ENCODE assay signal across 8 cellular contexts in genomic region chr16:4115209-4115940, GRCh38. TPM values are rescaled to one million over a fixed set of nuclear protein-coding genes. Genes with fewer than 3 reads are reported as not detected.
DNase-seq lines count a peak whose midpoint lies in the region; ATAC-seq lines count a peak whose summit lies in the region.

No MANE protein-coding gene starts in this region.

- POLR2A ChIA-PET in CD8-positive, alpha-beta memory T cell (lab: Charles Lee): interaction anchor here (1.1 to 2.2 kb wide), 3 partner anchors 29 to 235 kb away, joined by 3 to 8 read pairs (median 4); partner anchors contain the start of gene CREBBP
- POLR2A ChIA-PET in activated CD4-positive, alpha-beta T cell treated with anti-CD3 and anti-CD28 coated beads, Interleukin-2, amount 10 ng/mL, durations not matched to agents 7 days and 5 days (lab: Charles Lee): no interaction called here

- peaks cover 0 to 1% (median 0%) of the 10 kb centered on the region in 3 donors for H3K36me3 Mint-ChIP-seq in CD8-positive, alpha-beta memory T cell
- H3K36me3 Mint-ChIP-seq in activated CD4-positive, alpha-beta T cell treated with anti-CD3 and anti-CD28 coated beads, Interleukin-2, amount 10 ng/mL, durations not matched to agents 7 days and 5 days (ENCODE audit: low read depth): peaks cover 11% of the 10 kb centered on the region

- H3K4me1 ChIP-seq in CD8-positive, alpha-beta memory T cell (ENCODE audit: insufficient read depth, low read length): peaks cover 36% of the 10 kb centered on the region
- H3K4me1 ChIP-seq in ectodermal cell (ENCODE audit: control insufficient read depth, insufficient read depth, low read length): no peaks in the 10 kb centered on the region

- peaks cover 0 to 4% of the 10 kb centered on the region in 2 donors for H3K27me3 Mint-ChIP-seq in CD8-positive, alpha-beta memory T cell
- peaks cover 15% of the 10 kb centered on the region for H3K27me3 Mint-ChIP-seq in activated CD4-positive, alpha-beta T cell treated with anti-CD3 and anti-CD28 coated beads, Interleukin-2, amount 10 ng/mL, durations not matched to agents 7 days and 5 days

- H3K9me3 ChIP-seq in CD8-positive, alpha-beta memory T cell (ENCODE audit: low read length): no peaks in the 10 kb centered on the region
- no peaks in the 10 kb centered on the region for H3K9me3 ChIP-seq in ectodermal cell (ENCODE audit: control insufficient read depth, low read length)

- 9 to 10% methylated on average over 73 of the region's 73 CpGs for WGBS in ectodermal cell, 2 experiments

- ATAC-seq in GM21423 (IDR thresholded peaks at IDR 0.05; ENCODE audit: unreplicated experiment) (peak; percentile 35), GM18858 (IDR thresholded peaks at IDR 0.05; ENCODE audit: unreplicated experiment) (no peak)

- no peaks in the 10 kb centered on the region for H3K27me3 ChIP-seq in CD8-positive, alpha-beta memory T cell (ENCODE audit: insufficient read depth, low read length, poor library complexity, severe bottlenecking)
- H3K27me3 ChIP-seq in ectodermal cell (ENCODE audit: control insufficient read depth, insufficient read depth, low read length, poor library complexity, severe bottlenecking): peaks cover 39% of the 10 kb centered on the region

- no peaks in the 10 kb centered on the region for H3K36me3 ChIP-seq in CD8-positive, alpha-beta memory T cell (ENCODE audit: insufficient read depth, low read length)
- no peaks in the 10 kb centered on the region for H3K36me3 ChIP-seq in ectodermal cell (ENCODE audit: control insufficient read depth, insufficient read depth, low read length)

- H3K4me1 Mint-ChIP-seq in CD8-positive, alpha-beta memory T cell: peaks cover 40 to 54% (median 52%) of the 10 kb centered on the region in 3 donors
- peaks cover 50% of the 10 kb centered on the region for H3K4me1 Mint-ChIP-seq in activated CD4-positive, alpha-beta T cell treated with anti-CD3 and anti-CD28 coated beads, Interleukin-2, amount 10 ng/mL, durations not matched to agents 7 days and 5 days

- H3K4me3 Mint-ChIP-seq in CD8-positive, alpha-beta memory T cell: peak overlapping the region; percentile 69 to 93 (median 83)
- H3K4me3 Mint-ChIP-seq in activated CD4-positive, alpha-beta T cell treated with anti-CD3 and anti-CD28 coated beads, Interleukin-2, amount 10 ng/mL, durations not matched to agents 7 days and 5 days: peak overlapping the region; percentile 71

- no peaks in the 10 kb centered on the region for H3K9me3 Mint-ChIP-seq in CD8-positive, alpha-beta memory T cell
- H3K9me3 Mint-ChIP-seq in activated CD4-positive, alpha-beta T cell treated with anti-CD3 and anti-CD28 coated beads, Interleukin-2, amount 10 ng/mL, durations not matched to agents 7 days and 5 days: no peaks in the 10 kb centered on the region

- CTCF ChIA-PET in CD8-positive, alpha-beta memory T cell (lab: Charles Lee): interaction anchor here (0.9 to 1.3 kb wide), 5 partner anchors 55 to 152 kb away, joined by 3 to 4 read pairs (median 3); no protein-coding TSS in a partner anchor
- CTCF ChIA-PET in activated CD4-positive, alpha-beta T cell treated with anti-CD3 and anti-CD28 coated beads, Interleukin-2, amount 10 ng/mL, durations not matched to agents 7 days and 5 days (lab: Charles Lee): interaction anchor here (0.5 to 2.7 kb wide), 3 partner anchors 8 to 212 kb away, joined by 3 to 11 read pairs (median 6); no protein-coding TSS in a partner anchor

- no peak overlapping the region for H3K27ac ChIP-seq in CD8-positive, alpha-beta memory T cell (ENCODE audit: low read depth, low read length)
- H3K27ac ChIP-seq in ectodermal cell (ENCODE audit: insufficient read depth, low read depth, low read length, poor library complexity, severe bottlenecking): no peak overlapping the region

- DNase-seq in CD8-positive, alpha-beta memory T cell: peak; percentile 15 to 67 (median 29)
- DNase-seq in NCI-H1092 (lab: John Stamatoyannopoulos, UW) (peak; percentile 25), lung microvascular endothelial cell (ENCODE audit: low read depth in 2 of 2) (peak; percentile 60 to 82)
- DNase-seq in activated CD4-positive, alpha-beta T cell treated with anti-CD3 and anti-CD28 coated beads, Interleukin-2, amount 10 ng/mL, durations not matched to agents 7 days and 5 days: peak; percentile 50
- peak; percentile 4 to 8 for DNase-seq in stimulated activated CD8-positive, alpha-beta memory T cell treated with anti-CD3 and anti-CD28 coated beads, Interleukin-4, amount 100 ng/mL, for 1 hour (ENCODE audit: low read depth in 2 of 2, low spot score in 1 of 2)

- H3K27ac Mint-ChIP-seq in CD8-positive, alpha-beta memory T cell: peak overlapping the region in 6 of 8 donors; percentile 40 to 88 (median 60)
- H3K27ac Mint-ChIP-seq in activated CD4-positive, alpha-beta T cell treated with anti-CD3 and anti-CD28 coated beads, Interleukin-2, amount 10 ng/mL, durations not matched to agents 7 days and 5 days: peak overlapping the region; percentile 48

- H3K4me3 ChIP-seq in CD8-positive, alpha-beta memory T cell (ENCODE audit: low read length): peak overlapping the region; percentile 50
- peak overlapping the region; percentile 50 for H3K4me3 ChIP-seq in ectodermal cell (ENCODE audit: insufficient read depth, low read depth, low read length)

RNA-seq across cellular contexts. Expression of gene ADCY9, which starts 0.9 kb away (rescaled TPM):
- 1 to 10 TPM; 8.2 to 9.2 TPM for total RNA-seq in CD8-positive, alpha-beta memory T cell
- polyA plus RNA-seq in CD8-positive, alpha-beta memory T cell: 1.2 TPM
- 10 to 100 TPM; 10.4 to 12.4 TPM for total RNA-seq in activated CD4-positive, alpha-beta T cell treated with anti-CD3 and anti-CD28 coated beads, Interleukin-2, amount 10 ng/mL, durations not matched to agents 7 days and 5 days
- polyA plus RNA-seq in ectodermal cell (2013, experiment 1 of 4): 4.7 TPM
- 3.0 TPM for polyA plus RNA-seq in ectodermal cell (2013, experiment 2 of 4)
- polyA plus RNA-seq in ectodermal cell (2013, experiment 3 of 4): 3.1 TPM
- polyA plus RNA-seq in ectodermal cell (2013, experiment 4 of 4): 3.8 TPM
- 5.9 and 18.1 TPM in 2 replicates for total RNA-seq in lung microvascular endothelial cell

Comparison
In these comparisons a context has a peak if more than half of its experiments do, and no peak if none do; other contexts are left out.
1. DNase-seq: peak in every context shown above with its lines; median percentile 71 in lung microvascular endothelial cell; 50 in activated CD4-positive, alpha-beta T cell treated with anti-CD3 and anti-CD28 coated beads, Interleukin-2, amount 10 ng/mL, durations not matched to agents 7 days and 5 days; 29 in CD8-positive, alpha-beta memory T cell; 25 in NCI-H1092; 6 in stimulated activated CD8-positive, alpha-beta memory T cell treated with anti-CD3 and anti-CD28 coated beads, Interleukin-4, amount 100 ng/mL, for 1 hour.